In genomic region chr22:43867839-43868652, GRCh38 we compare ENCODE assay signal across 8 cellular contexts. TPM values are rescaled to one million over a fixed set of nuclear protein-coding genes. Genes with fewer than 3 reads are reported as not detected.
A peak's percentile ranks its signal among the peaks of the same experiment; 100 is the strongest.
DNase-seq lines count a peak whose midpoint lies in the region; ATAC-seq, FAIRE-seq and TF ChIP-seq lines count a peak whose summit lies in the region.

No MANE protein-coding gene starts in this region.

- no peak for TF ChIP-seq POLR2A in K562 (conservative IDR thresholded peaks at IDR 0.05)

- no peaks in the 10 kb centered on the region for H3K4me1 ChIP-seq in K562 (replicated peaks in 1 of 2; ENCODE audit: control insufficient read depth in 2 of 2, insufficient read depth in 2 of 2, low read length in 2 of 2)

- peak; percentile 61; the same call in 1 of the 3 replicates for ATAC-seq in K562
- ATAC-seq in GM18519 (IDR thresholded peaks at IDR 0.05; ENCODE audit: low FRiP score, unreplicated experiment) = no peak
- ATAC-seq in GM21390 (IDR thresholded peaks at IDR 0.05; ENCODE audit: unreplicated experiment) = no peak

- no peak overlapping the region for H3K9ac ChIP-seq in K562 (ENCODE audit: insufficient read depth in 1 of 2, low read depth in 2 of 2, low read length in 2 of 2)

- 7% methylated on average over 5 of the region's 11 CpGs for WGBS in K562 (ENCODE audit: insufficient coverage, low coverage, missing lambda C conversion rate)

- intact Hi-C loops in K562 (cut with micrococcal nuclease) = no loop called here

- no peaks in the 10 kb centered on the region for H3K9me3 ChIP-seq in K562 (replicated peaks; ENCODE audit: control insufficient read depth, insufficient read depth, low read depth, low read length)

- no TSS peak for BruUV-seq in K562 (replicated peaks; lab: Mats Ljungman, UMichigan)

- no peak overlapping the region for H3K27ac ChIP-seq in K562 (ENCODE audit: extremely low read depth, low read depth, low read length)

- in situ Hi-C loops in K562 (cut with MboI) = no loop called here

- CTCF ChIA-PET in K562 (lab: Yijun Ruan, JAX; ENCODE audit: low intra/inter-chr PET ratio) = no interaction called here

- no peak overlapping the region for H3K4me2 ChIP-seq in K562 (ENCODE audit: insufficient read depth, low read length)

- H4K20me1 ChIP-seq in K562 (replicated peaks; ENCODE audit: control insufficient read depth, insufficient read depth, low read length) = no peaks in the 10 kb centered on the region

- no peak for TF ChIP-seq CTCF in K562 (IDR thresholded peaks at IDR 0.05 in 2 of 3, conservative IDR thresholded peaks at IDR 0.05 in 1 of 3; ENCODE audit: insufficient read depth in 2 of 3, low read depth in 1 of 3, low read length in 3 of 3)

- FAIRE-seq in K562 (lab: Jason Lieb, UNC) = peak; percentile 61

- peak; percentile 92 for DNase-seq in ELF-1 (ENCODE audit: low read depth, low spot score)
- peak; percentile 40 for DNase-seq in M059J (ENCODE audit: low read depth)
- DNase-seq in K562 (ENCODE audit: extremely low read depth in 1 of 4, low spot score in 3 of 4) = peak; percentile 44 to 64 (median 55)
- DNase-seq in iris pigment epithelial cell (ENCODE audit: low read depth) = peak; percentile 45
- DNase-seq in NCI-H128 (lab: John Stamatoyannopoulos, UW; ENCODE audit: unreplicated experiment) = no peak
- no peak for DNase-seq in NCI-H146 treated with DMSO at 0.1 percent for 48 hours (lab: John Stamatoyannopoulos, UW; ENCODE audit: unreplicated experiment)

- H3K4me3 ChIP-seq in K562 = no peak overlapping the region

- no peaks in the 10 kb centered on the region for H3K36me3 ChIP-seq in K562 (ENCODE audit: control insufficient read depth, insufficient read depth, low read length)

- TF ChIP-seq EP300 in K562 (IDR thresholded peaks at IDR 0.05; ENCODE audit: low read length) = no peak

- no peaks in the 10 kb centered on the region for H3K79me2 ChIP-seq in K562 (ENCODE audit: control insufficient read depth, insufficient read depth, low read length)

- no peak overlapping the region for H2AFZ ChIP-seq in K562 (ENCODE audit: low read depth, low read length)

- H3K27me3 ChIP-seq in K562 (ENCODE audit: control insufficient read depth in 2 of 2, insufficient read depth in 2 of 2, low read length in 2 of 2) = no peaks in the 10 kb centered on the region

- H3K9me1 ChIP-seq in K562 (ENCODE audit: control insufficient read depth, insufficient read depth, low read length) = no peaks in the 10 kb centered on the region

- POLR2A ChIA-PET in K562 (lab: Yijun Ruan, JAX) = no interaction called here

- no peak for TF ChIP-seq RAD21 in K562 (CRISPR knock-in tag; conservative IDR thresholded peaks at IDR 0.05 in 1 of 2, IDR thresholded peaks at IDR 0.05 in 1 of 2)

RNA-seq across cellular contexts. Expression of gene SULT4A1, which starts 5.7 kb away (rescaled TPM):
- total RNA-seq in M059J (2014; rRNA removed; shearing (Covaris generic)) = not detected in 2 replicates
- 0.46 and 0.81 TPM in 2 replicates for total RNA-seq in K562 (2011; cell fraction: chromatin; rRNA removed; ENCODE audit: low replicate concordance)
- total RNA-seq in K562 (2011; cell fraction: nucleolus; rRNA removed) = 0.33 and 0.66 TPM in 2 replicates
- total RNA-seq in K562 (2011; cell fraction: nucleoplasm; rRNA removed) = 0.23 and 0.29 TPM in 2 replicates
- total RNA-seq in K562 (2014; rRNA removed) = 0.08 TPM in 1 of 2 replicates, not detected in the other
- 0.07 and 0.10 TPM in 2 replicates for total RNA-seq in K562 (2014; rRNA removed; fragmentation: Illumina TruSeq; extraction: Trizol)
- 0.08 TPM in 1 of 2 replicates, not detected in the other for total RNA-seq in K562 (2015; rRNA removed; fragmentation: Illumina TruSeq; extraction: Trizol)
- total RNA-seq in K562 (2021) = 0.11 and 0.20 TPM in 2 replicates
- 0.09 and 0.14 TPM in 2 replicates for polyA plus RNA-seq in K562 (2011; rRNA removed)
- polyA plus RNA-seq in K562 (2011; cell fraction: cytosol; rRNA removed) = 0.12 TPM in 1 of 2 replicates, not detected in the other
- polyA plus RNA-seq in K562 (2011; cell fraction: nucleus; rRNA removed) = 1.6 and 2.7 TPM in 2 replicates
- polyA plus RNA-seq in K562 (2012) = 0.09 and 0.64 TPM in 2 replicates
- polyA plus RNA-seq in K562 (2014; fragmentation: Illumina TruSeq; extraction: Trizol) = 0.06 and 0.10 TPM in 2 replicates
- polyA plus RNA-seq in K562 (2014; fragmentation: Nextera tagmentation; extraction: Ambion mirVana) = under 1 TPM in 1 of 2 experiments, not detected in 1; 0.03 TPM
- polyA plus RNA-seq in K562 (2014; rRNA removed) = 0.07 and 0.11 TPM in 2 replicates
- 0.09 and 0.18 TPM in 2 replicates for polyA minus RNA-seq in K562 (2011; rRNA and poly(A)+ RNA removed)
- 0.29 TPM in 1 of 2 replicates, not detected in the other for polyA minus RNA-seq in K562 (2011; cell fraction: cytosol; rRNA and poly(A)+ RNA removed)
- polyA minus RNA-seq in K562 (2011; cell fraction: nucleus; rRNA and poly(A)+ RNA removed) = 0.27 and 0.67 TPM in 2 replicates

RNA-seq across cellular contexts. Expression of gene PNPLA5, which starts 23.8 kb away (rescaled TPM):
- 0.05 TPM in 1 of 2 replicates, not detected in the other for total RNA-seq in M059J (2014; rRNA removed; shearing (Covaris generic))
- not detected in 2 replicates for total RNA-seq in K562 (2011; cell fraction: chromatin; rRNA removed; ENCODE audit: low replicate concordance)
- total RNA-seq in K562 (2011; cell fraction: nucleolus; rRNA removed) = not detected in 2 replicates
- total RNA-seq in K562 (2011; cell fraction: nucleoplasm; rRNA removed) = not detected in 2 replicates
- not detected in 2 replicates for total RNA-seq in K562 (2014; rRNA removed)
- total RNA-seq in K562 (2014; rRNA removed; fragmentation: Illumina TruSeq; extraction: Trizol) = not detected in 2 replicates
- total RNA-seq in K562 (2015; rRNA removed; fragmentation: Illumina TruSeq; extraction: Trizol) = not detected in 2 replicates
- not detected in 2 replicates for total RNA-seq in K562 (2021)
- polyA plus RNA-seq in K562 (2011; rRNA removed) = not detected in 2 replicates
- not detected in 2 replicates for polyA plus RNA-seq in K562 (2011; cell fraction: cytosol; rRNA removed)
- not detected in 2 replicates for polyA plus RNA-seq in K562 (2011; cell fraction: nucleus; rRNA removed)
- polyA plus RNA-seq in K562 (2012) = not detected in 2 replicates
- not detected in 2 replicates for polyA plus RNA-seq in K562 (2014; fragmentation: Illumina TruSeq; extraction: Trizol)
- polyA plus RNA-seq in K562 (2014; fragmentation: Nextera tagmentation; extraction: Ambion mirVana) = not detected
- polyA plus RNA-seq in K562 (2014; rRNA removed) = not detected in 2 replicates
- polyA minus RNA-seq in K562 (2011; rRNA and poly(A)+ RNA removed) = not detected in 2 replicates
- not detected in 2 replicates for polyA minus RNA-seq in K562 (2011; cell fraction: cytosol; rRNA and poly(A)+ RNA removed)
- polyA minus RNA-seq in K562 (2011; cell fraction: nucleus; rRNA and poly(A)+ RNA removed) = not detected in 2 replicates

RNA-seq across cellular contexts. Expression of gene PNPLA3, which starts 55.6 kb away (rescaled TPM):
- total RNA-seq in M059J (2014; rRNA removed; shearing (Covaris generic)) = 9.4 and 11.8 TPM in 2 replicates
- 3.3 and 5.3 TPM in 2 replicates for total RNA-seq in K562 (2011; cell fraction: chromatin; rRNA removed; ENCODE audit: low replicate concordance)
- total RNA-seq in K562 (2011; cell fraction: nucleolus; rRNA removed) = 0.79 and 1.3 TPM in 2 replicates
- 1.5 and 5.2 TPM in 2 replicates for total RNA-seq in K562 (2011; cell fraction: nucleoplasm; rRNA removed)
- total RNA-seq in K562 (2014; rRNA removed) (0.08 TPM in 1 of 2 replicates, not detected in the other), K562 (2014; rRNA removed; fragmentation: Illumina TruSeq; extraction: Trizol) (0.16 TPM in 1 of 2 replicates, not detected in the other), K562 (2015; rRNA removed; fragmentation: Illumina TruSeq; extraction: Trizol) (not detected in 2 replicates), K562 (2021) (0.09 and 0.38 TPM in 2 replicates)
- polyA plus RNA-seq in K562 (2011; rRNA removed) (0.20 and 0.87 TPM in 2 replicates), K562 (2014; fragmentation: Illumina TruSeq; extraction: Trizol) (0.06 and 0.48 TPM in 2 replicates), K562 (2014; fragmentation: Nextera tagmentation; extraction: Ambion mirVana) (not detected), K562 (2014; rRNA removed) (not detected in 2 replicates)
- polyA plus RNA-seq in K562 (2011; cell fraction: cytosol; rRNA removed) = 0.75 TPM in 1 of 2 replicates, not detected in the other
- 1.1 and 3.7 TPM in 2 replicates for polyA plus RNA-seq in K562 (2011; cell fraction: nucleus; rRNA removed)
- polyA plus RNA-seq in K562 (2012) = 0.10 and 0.25 TPM in 2 replicates
- 0.53 and 0.96 TPM in 2 replicates for polyA minus RNA-seq in K562 (2011; rRNA and poly(A)+ RNA removed)
- not detected in 2 replicates for polyA minus RNA-seq in K562 (2011; cell fraction: cytosol; rRNA and poly(A)+ RNA removed)
- 1.2 and 1.6 TPM in 2 replicates for polyA minus RNA-seq in K562 (2011; cell fraction: nucleus; rRNA and poly(A)+ RNA removed)

RNA-seq across cellular contexts. Expression of gene EFCAB6, which starts 55.9 kb away (rescaled TPM):
- 0.54 TPM in 1 of 2 replicates, not detected in the other for total RNA-seq in M059J (2014; rRNA removed; shearing (Covaris generic))
- not detected in 2 replicates for total RNA-seq in K562 (2011; cell fraction: chromatin; rRNA removed; ENCODE audit: low replicate concordance)
- not detected in 2 replicates for total RNA-seq in K562 (2011; cell fraction: nucleolus; rRNA removed)
- not detected in 2 replicates for total RNA-seq in K562 (2011; cell fraction: nucleoplasm; rRNA removed)
- total RNA-seq in K562 (2014; rRNA removed) (not detected in 2 replicates), K562 (2014; rRNA removed; fragmentation: Illumina TruSeq; extraction: Trizol) (not detected in 2 replicates), K562 (2015; rRNA removed; fragmentation: Illumina TruSeq; extraction: Trizol) (not detected in 2 replicates), K562 (2021) (not detected in 2 replicates)
- polyA plus RNA-seq in K562 (2011; rRNA removed) (0.06 TPM in 1 of 2 replicates, not detected in the other), K562 (2014; fragmentation: Illumina TruSeq; extraction: Trizol) (not detected in 2 replicates), K562 (2014; fragmentation: Nextera tagmentation; extraction: Ambion mirVana) (not detected), K562 (2014; rRNA removed) (not detected in 2 replicates)
- polyA plus RNA-seq in K562 (2011; cell fraction: cytosol; rRNA removed) = not detected in 2 replicates
- polyA plus RNA-seq in K562 (2011; cell fraction: nucleus; rRNA removed) = not detected in 2 replicates
- polyA plus RNA-seq in K562 (2012) = 0.05 TPM in 1 of 2 replicates, not detected in the other
- not detected in 2 replicates for polyA minus RNA-seq in K562 (2011; rRNA and poly(A)+ RNA removed)
- polyA minus RNA-seq in K562 (2011; cell fraction: cytosol; rRNA and poly(A)+ RNA removed) = not detected in 2 replicates
- polyA minus RNA-seq in K562 (2011; cell fraction: nucleus; rRNA and poly(A)+ RNA removed) = not detected in 2 replicates

Comparison
In these comparisons a context has a peak if more than half of its experiments do, and no peak if none do; other contexts are left out.
1. DNase-seq: peak in ELF-1 (single experiment), M059J (single experiment), K562 (4 of 4) and iris pigment epithelial cell (single experiment); none in NCI-H128 (single experiment) and NCI-H146 treated with DMSO at 0.1 percent for 48 hours (single experiment).